9 cellular contexts compared by ENCODE assay signal in the genomic region with DNA sequence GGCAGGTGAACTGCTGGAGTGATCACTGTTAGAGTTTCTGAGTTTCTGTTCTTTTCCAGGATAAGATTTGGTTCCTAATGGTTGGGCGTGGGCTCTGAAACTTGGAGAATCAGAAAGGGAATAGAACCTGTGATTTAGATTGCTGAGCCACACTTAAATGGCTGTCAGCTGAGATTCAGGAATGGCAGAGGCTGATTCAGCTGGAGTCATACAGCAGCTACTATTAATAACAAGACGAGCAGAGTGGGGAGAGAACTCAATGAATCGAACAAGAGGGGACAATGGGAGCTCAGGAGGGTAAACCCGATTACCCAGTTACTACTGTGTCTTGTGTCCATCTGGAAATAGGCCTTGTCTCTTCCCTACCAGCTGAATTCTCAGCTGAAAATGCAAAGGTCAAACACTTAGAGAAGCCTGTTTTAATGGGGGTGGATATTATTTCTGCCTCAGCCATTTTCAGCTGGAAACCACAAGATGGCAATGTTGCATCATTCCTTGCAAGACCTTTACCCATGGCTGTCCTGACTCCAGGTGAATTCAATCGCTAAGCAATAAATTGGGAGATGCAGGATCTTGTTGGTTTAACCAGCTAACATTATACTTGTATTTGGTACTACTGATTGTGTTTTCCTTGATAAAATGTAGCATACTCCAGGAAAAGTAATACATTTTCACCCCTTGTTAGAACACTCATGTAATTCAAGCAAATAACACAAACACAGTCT.
DNase-seq lines count a peak whose midpoint lies in the region; ATAC-seq, FAIRE-seq and TF ChIP-seq lines count a peak whose summit lies in the region.
"Had no signal": no experiment of that assay in that cellular context is flagged by ENCODE, and none has a peak within 500 bp of the region (broad histone marks: within the 10 kb centered on the region; RNA-seq: fewer than 3 reads in every experiment).

No MANE protein-coding gene starts in this region.

- H3K23ac ChIP-seq in mesenchymal stem cell (ENCODE audit: low read length in 2 of 2): no peak overlapping the region

- TF ChIP-seq CTCF in natural killer cell (IDR thresholded peaks at IDR 0.05): peak; percentile 34
- TF ChIP-seq CTCF in Loucy (conservative IDR thresholded peaks at IDR 0.05; ENCODE audit: low read length): peak; percentile 96
- TF ChIP-seq CTCF in Peyer's patch (IDR thresholded peaks at IDR 0.05): peak in 4 of 6 experiments; percentile 47 to 91 (median 85)
- peak; percentile 58 to 63 for TF ChIP-seq CTCF in endothelial cell of umbilical vein (IDR thresholded peaks at IDR 0.05; ENCODE audit: extremely low read depth in 1 of 2, insufficient read depth in 1 of 2, low read depth in 1 of 2, low read length in 2 of 2)

- H2BK120ac ChIP-seq in mesenchymal stem cell (ENCODE audit: low read depth, low read length): no peak overlapping the region

- no peaks in the 10 kb centered on the region for H3K9me1 ChIP-seq in endothelial cell of umbilical vein (replicated peaks; ENCODE audit: control insufficient read depth, extremely low read depth, insufficient read depth, low read length)

- H4K20me1 ChIP-seq in Loucy (ENCODE audit: insufficient read depth, low read length, poor library complexity, severe bottlenecking) (no peaks in the 10 kb centered on the region), endothelial cell of umbilical vein (replicated peaks; ENCODE audit: control insufficient read depth, extremely low read depth, insufficient read depth, low read length) (no peaks in the 10 kb centered on the region)

- intact Hi-C loops in natural killer cell (cut with micrococcal nuclease) (no loop called here), endothelial cell of umbilical vein (cut with micrococcal nuclease) (loop anchor here (1.0 kb wide), 1 partner anchor 45 kb away; no protein-coding TSS in a partner anchor)

- no peaks in the 10 kb centered on the region for H3K4me1 Mint-ChIP-seq in natural killer cell
- H3K4me1 Mint-ChIP-seq in natural killer cell treated with Interleukin-12 subunit alpha and Interleukin-12 subunit beta and Interleukin-15 and Interleukin-18, amount 100 ng/mL, for 72 hours (ENCODE audit: low read depth in 2 of 2): no peaks in the 10 kb centered on the region
- H3K4me1 Mint-ChIP-seq: immature natural killer cell had no signal

- no peak overlapping the region for H2BK5ac ChIP-seq in mesenchymal stem cell (ENCODE audit: low read depth, low read length, poor library complexity, severe bottlenecking)

- no peak for ATAC-seq in natural killer cell
- no peak for ATAC-seq in natural killer cell treated with Interleukin-12 subunit alpha and Interleukin-12 subunit beta and Interleukin-15 and Interleukin-18, amount 100 ng/mL, for 72 hours

- no TSS peak for BruUV-seq in endothelial cell of umbilical vein (replicated peaks; lab: Mats Ljungman, UMichigan)

- no peak overlapping the region for H3K14ac ChIP-seq in mesenchymal stem cell (ENCODE audit: low read length in 2 of 2)

- peak overlapping the region; percentile 63 for H2AFZ ChIP-seq in Loucy (ENCODE audit: low read length)
- H2AFZ ChIP-seq in endothelial cell of umbilical vein (ENCODE audit: low read depth, low read length): no peak overlapping the region
- H2AFZ ChIP-seq in mesenchymal stem cell (ENCODE audit: low read depth, low read length): no peak overlapping the region

- H3K36me3 ChIP-seq in Loucy (ENCODE audit: insufficient read depth, low read length): no peaks in the 10 kb centered on the region
- H3K36me3 ChIP-seq in Peyer's patch: no peaks in the 10 kb centered on the region
- no peaks in the 10 kb centered on the region for H3K36me3 ChIP-seq in endothelial cell of umbilical vein (ENCODE audit: control insufficient read depth in 2 of 2, extremely low read depth in 1 of 2, insufficient read depth in 2 of 2, low read length in 2 of 2)
- H3K36me3 ChIP-seq in mesenchymal stem cell (ENCODE audit: control insufficient read depth in 1 of 2, insufficient read depth in 2 of 2, low read depth in 1 of 2, low read length in 2 of 2): no peaks in the 10 kb centered on the region

- H3K79me2 ChIP-seq in Loucy (ENCODE audit: insufficient read depth, low read length) (no peaks in the 10 kb centered on the region), endothelial cell of umbilical vein (ENCODE audit: control insufficient read depth, insufficient read depth, low read length) (no peaks in the 10 kb centered on the region)

- no peaks in the 10 kb centered on the region for H3K36me3 Mint-ChIP-seq in natural killer cell
- H3K36me3 Mint-ChIP-seq in natural killer cell treated with Interleukin-12 subunit alpha and Interleukin-12 subunit beta and Interleukin-15 and Interleukin-18, amount 100 ng/mL, for 72 hours: no peaks in the 10 kb centered on the region
- H3K36me3 Mint-ChIP-seq: immature natural killer cell had no signal

- H3K9me2 ChIP-seq in Loucy (replicated peaks; ENCODE audit: low read depth, low read length): no peaks in the 10 kb centered on the region

- H3K18ac ChIP-seq in mesenchymal stem cell (ENCODE audit: low read depth in 1 of 2, low read length in 2 of 2): no peak overlapping the region

- H4K8ac ChIP-seq in mesenchymal stem cell (ENCODE audit: low read length): no peak overlapping the region

- CTCF ChIA-PET in HEK293T (lab: Yijun Ruan, JAX): interaction anchor here (0.6 to 3.8 kb wide), 16 partner anchors 9 to 138 kb away, joined by 3 to 72 read pairs (median 4); no protein-coding TSS in a partner anchor
- CTCF ChIA-PET in endothelial cell of umbilical vein (lab: Charles Lee): interaction anchor here (0.7 to 5.9 kb wide), 17 partner anchors 9 to 138 kb away, joined by 3 to 164 read pairs (median 5); no protein-coding TSS in a partner anchor

- no peak overlapping the region for H2BK15ac ChIP-seq in mesenchymal stem cell (ENCODE audit: low read depth, poor library complexity, severe bottlenecking)

- H3K9me3 Mint-ChIP-seq in natural killer cell: no peaks in the 10 kb centered on the region
- H3K9me3 Mint-ChIP-seq in natural killer cell treated with Interleukin-12 subunit alpha and Interleukin-12 subunit beta and Interleukin-15 and Interleukin-18, amount 100 ng/mL, for 72 hours: no peaks in the 10 kb centered on the region
- H3K9me3 Mint-ChIP-seq: immature natural killer cell had no signal

- H3K4me2 ChIP-seq in Loucy (ENCODE audit: low read depth, low read length, poor library complexity, severe bottlenecking): no peak overlapping the region
- H3K4me2 ChIP-seq in endothelial cell of umbilical vein (ENCODE audit: insufficient read depth, low read length): no peak overlapping the region
- no peak overlapping the region for H3K4me2 ChIP-seq in mesenchymal stem cell (ENCODE audit: low read length, poor library complexity, severe bottlenecking)

- H3K4ac ChIP-seq in mesenchymal stem cell (ENCODE audit: low read depth in 1 of 2, low read length in 2 of 2): peak overlapping the region in 1 of 2 experiments; percentile 4

- no peak for TF ChIP-seq POLR2A in Peyer's patch (IDR thresholded peaks at IDR 0.05)
- TF ChIP-seq POLR2A in endothelial cell of umbilical vein (IDR thresholded peaks at IDR 0.05; ENCODE audit: low read depth, low read length): no peak

- peaks cover 15% of the 10 kb centered on the region for H3K4me1 ChIP-seq in Loucy (ENCODE audit: insufficient read depth, low read length, poor library complexity, severe bottlenecking)
- H3K4me1 ChIP-seq in Peyer's patch: no peaks in the 10 kb centered on the region
- H3K4me1 ChIP-seq in endothelial cell of umbilical vein (ENCODE audit: control insufficient read depth, extremely low read depth, insufficient read depth, low read length): no peaks in the 10 kb centered on the region
- H3K4me1 ChIP-seq in mesenchymal stem cell (ENCODE audit: control insufficient read depth, insufficient read depth, low read depth, low read length): no peaks in the 10 kb centered on the region

- H3K9me3 ChIP-seq in Loucy (ENCODE audit: insufficient read depth, low read depth, low read length): no peaks in the 10 kb centered on the region
- H3K9me3 ChIP-seq in Peyer's patch: no peaks in the 10 kb centered on the region
- no peaks in the 10 kb centered on the region for H3K9me3 ChIP-seq in endothelial cell of umbilical vein (replicated peaks; ENCODE audit: control insufficient read depth, insufficient read depth, low read length)
- H3K9me3 ChIP-seq in mesenchymal stem cell (ENCODE audit: control insufficient read depth, low read length): no peaks in the 10 kb centered on the region

- WGBS in mesenchymal stem cell: 56% methylated on average over 4 of the region's 5 CpGs

- peaks cover 3 to 41% of the 10 kb centered on the region in 2 donors for H3K27me3 Mint-ChIP-seq in natural killer cell (ENCODE audit: low read depth in 2 of 2)
- H3K27me3 Mint-ChIP-seq in natural killer cell treated with Interleukin-12 subunit alpha and Interleukin-12 subunit beta and Interleukin-15 and Interleukin-18, amount 100 ng/mL, for 72 hours: peaks cover 24 to 28% of the 10 kb centered on the region in 2 donors

- H3K4me3 ChIP-seq in Loucy (ENCODE audit: low read length, poor library complexity, severe bottlenecking) (no peak overlapping the region), Peyer's patch (no peak overlapping the region), endothelial cell of umbilical vein (replicated peaks in 1 of 3; ENCODE audit: insufficient read depth in 1 of 3, low read depth in 1 of 3, low read length in 3 of 3) (no peak overlapping the region), mesenchymal stem cell (ENCODE audit: insufficient read depth in 1 of 2, low read depth in 1 of 2, low read length in 2 of 2) (no peak overlapping the region)

- no peak overlapping the region for H2AK5ac ChIP-seq in mesenchymal stem cell (ENCODE audit: low read length, severe bottlenecking)

- DNase-seq in natural killer cell (no peak), HEK293T (ENCODE audit: extremely low spot score) (peak; percentile 72), Peyer's patch (peak in 1 of 3 donors; percentile 58), endothelial cell of umbilical vein (ENCODE audit: low read depth, low spot score) (peak; percentile 62), mesenchymal stem cell (peak; percentile 67), NCI-H128 (lab: John Stamatoyannopoulos, UW; ENCODE audit: unreplicated experiment) (no peak)
- no peak for DNase-seq in natural killer cell treated with Interleukin-12 subunit alpha and Interleukin-12 subunit beta and Interleukin-15 and Interleukin-18, amount 100 ng/mL, for 72 hours (ENCODE audit: low spot score)

- H3K27me3 ChIP-seq in Loucy (ENCODE audit: insufficient read depth, low read length, poor library complexity, severe bottlenecking) (no peaks in the 10 kb centered on the region), Peyer's patch (no peaks in the 10 kb centered on the region), endothelial cell of umbilical vein (ENCODE audit: control insufficient read depth in 2 of 2, insufficient read depth in 2 of 2, low read length in 2 of 2) (peaks cover 1 to 9% of the 10 kb centered on the region in 2 experiments), mesenchymal stem cell (ENCODE audit: control insufficient read depth in 1 of 2, insufficient read depth in 1 of 2, low read length in 2 of 2) (peaks cover 0 to 19% of the 10 kb centered on the region in 2 experiments)

- H3K4me3 Mint-ChIP-seq in natural killer cell: no peak overlapping the region
- H3K4me3 Mint-ChIP-seq in natural killer cell treated with Interleukin-12 subunit alpha and Interleukin-12 subunit beta and Interleukin-15 and Interleukin-18, amount 100 ng/mL, for 72 hours: no peak overlapping the region
- H3K4me3 Mint-ChIP-seq: immature natural killer cell had no signal

- no peak overlapping the region for H3K27ac Mint-ChIP-seq in natural killer cell
- no peak overlapping the region for H3K27ac Mint-ChIP-seq in natural killer cell treated with Interleukin-12 subunit alpha and Interleukin-12 subunit beta and Interleukin-15 and Interleukin-18, amount 100 ng/mL, for 72 hours
- H3K27ac Mint-ChIP-seq: immature natural killer cell had no signal

- H4K91ac ChIP-seq in mesenchymal stem cell (ENCODE audit: low read length): no peak overlapping the region

- H3K9ac ChIP-seq in Loucy (ENCODE audit: low read depth, low read length, poor library complexity, severe bottlenecking): no peak overlapping the region
- no peak overlapping the region for H3K9ac ChIP-seq in endothelial cell of umbilical vein (replicated peaks; ENCODE audit: extremely low read depth, insufficient read depth, low read length)
- H3K9ac ChIP-seq in mesenchymal stem cell (ENCODE audit: low read length): peak overlapping the region; percentile 21

- POLR2A ChIA-PET in HEK293T (lab: Yijun Ruan, JAX) (interaction anchor here (1.6 kb wide), 1 partner anchor 44 kb away, joined by 4 read pairs; no protein-coding TSS in a partner anchor), endothelial cell of umbilical vein (lab: Charles Lee) (no interaction called here)

- H3F3A ChIP-seq in Loucy (ENCODE audit: low read depth): no peaks in the 10 kb centered on the region

- H3K27ac ChIP-seq in Peyer's patch (no peak overlapping the region), endothelial cell of umbilical vein (ENCODE audit: insufficient read depth, low read depth, low read length) (no peak overlapping the region), mesenchymal stem cell (ENCODE audit: low read length, poor library complexity, severe bottlenecking) (no peak overlapping the region)

- FAIRE-seq in endothelial cell of umbilical vein (lab: Jason Lieb, UNC): peak; percentile 75

- dilution Hi-C loops in endothelial cell of umbilical vein (cut with MboI; ENCODE audit: extremely low pct_ligation_motif_present, low sequenced_read_pairs): no loop called here

- no peak overlapping the region for H2BK12ac ChIP-seq in mesenchymal stem cell (ENCODE audit: low read length in 2 of 2)

- H3K79me1 ChIP-seq in mesenchymal stem cell (replicated peaks; ENCODE audit: low read length, poor library complexity, severe bottlenecking): no peaks in the 10 kb centered on the region

Comparison
In these comparisons a context has a peak if more than half of its experiments do, and no peak if none do; other contexts are left out.
1. DNase-seq: peak in HEK293T (single experiment), endothelial cell of umbilical vein (single experiment) and mesenchymal stem cell (single experiment); none in natural killer cell (single experiment), natural killer cell treated with Interleukin-12 subunit alpha and Interleukin-12 subunit beta and Interleukin-15 and Interleukin-18, amount 100 ng/mL, for 72 hours (single experiment) and NCI-H128 (single experiment).
2. CTCF ChIP-seq: peak in every context shown above with its lines; median percentile 96 in Loucy; 85 in Peyer's patch; 60 in endothelial cell of umbilical vein; 34 in natural killer cell.